ENCODE assay signal across 1 cellular context in genomic region chr2:96550787-96551604, GRCh38.
TF ChIP-seq lines count a peak whose summit lies in the region.

No MANE protein-coding gene starts in this region.

TF ChIP-seq in IMR-90, 13 proteins besides CTCF, POLR2A, EP300 and RAD21:
- TF ChIP-seq CHD1 (IDR thresholded peaks at IDR 0.05; ENCODE audit: low read depth, low read length) = no peak
- TF ChIP-seq MXI1 (IDR thresholded peaks at IDR 0.05; ENCODE audit: borderline replicate concordance, low read depth, low read length) = no peak
- TF ChIP-seq USF2 (IDR thresholded peaks at IDR 0.05; ENCODE audit: low read depth, low read length) = no peak
- TF ChIP-seq NFE2L2 (IDR thresholded peaks at IDR 0.05; ENCODE audit: low read depth, low read length) = no peak
- no peak for TF ChIP-seq BHLHE40 (IDR thresholded peaks at IDR 0.05; ENCODE audit: low read depth, low read length)
- TF ChIP-seq ELK1 (IDR thresholded peaks at IDR 0.05; ENCODE audit: borderline replicate concordance, low read depth, low read length) = no peak
- TF ChIP-seq RFX5 (IDR thresholded peaks at IDR 0.05; ENCODE audit: low read depth, low read length) = no peak
